Comparison of ENCODE assay signal across 7 cellular contexts in genomic region chr12:132222096-132222807, GRCh38.
A peak's percentile ranks its signal among the peaks of the same experiment; 100 is the strongest.
DNase-seq lines count a peak whose midpoint lies in the region; ATAC-seq and TF ChIP-seq lines count a peak whose summit lies in the region.

No MANE protein-coding gene starts in this region.

- POLR2A ChIA-PET in activated CD8-positive, alpha-beta T cell treated with anti-CD3 and anti-CD28 coated beads for 36 hours (lab: Charles Lee), result no interaction called here

- H2AFZ ChIP-seq in hepatocyte, result no peak overlapping the region

- H3K36me3 ChIP-seq in hepatocyte (replicated peaks; ENCODE audit: insufficient read depth, low read depth), result no peaks in the 10 kb centered on the region

- H3K27ac ChIP-seq in hepatocyte, result no peak overlapping the region

- H3K9me3 ChIP-seq in hepatocyte (ENCODE audit: low read depth), result no peaks in the 10 kb centered on the region

- no peak overlapping the region for H3K27ac Mint-ChIP-seq in activated CD8-positive, alpha-beta T cell treated with anti-CD3 and anti-CD28 coated beads for 36 hours

- H3K4me1 Mint-ChIP-seq in activated CD8-positive, alpha-beta T cell treated with anti-CD3 and anti-CD28 coated beads for 36 hours (ENCODE audit: low read depth), result peaks cover 4% of the 10 kb centered on the region

- H4K20me1 ChIP-seq in hepatocyte (ENCODE audit: insufficient read depth, poor library complexity, severe bottlenecking), result no peaks in the 10 kb centered on the region

- no peak overlapping the region for H3K4me3 ChIP-seq in hepatocyte

- WGBS in hepatocyte (ENCODE audit: low lambda C conversion rate, missing lambda C conversion rate), result 45% methylated on average over 24 of the region's 24 CpGs

- intact Hi-C loops in activated CD8-positive, alpha-beta T cell treated with anti-CD3 and anti-CD28 coated beads for 36 hours (cut with micrococcal nuclease), result loop anchor here (5.0 kb wide), 1 partner anchor 70 kb away; no protein-coding TSS in a partner anchor

- H3K27me3 ChIP-seq in hepatocyte, result no peaks in the 10 kb centered on the region

- TF ChIP-seq CTCF in activated CD8-positive, alpha-beta T cell treated with anti-CD3 and anti-CD28 coated beads for 36 hours (IDR thresholded peaks at IDR 0.05), result no peak
- TF ChIP-seq CTCF in hepatocyte (IDR thresholded peaks at IDR 0.05; ENCODE audit: poor library complexity), result no peak

- H3K9me2 ChIP-seq in hepatocyte (replicated peaks; ENCODE audit: insufficient read depth), result no peaks in the 10 kb centered on the region

- H3K9me3 Mint-ChIP-seq in activated CD8-positive, alpha-beta T cell treated with anti-CD3 and anti-CD28 coated beads for 36 hours, result no peaks in the 10 kb centered on the region

- no peaks in the 10 kb centered on the region for H3K79me2 ChIP-seq in hepatocyte

- H3K4me3 Mint-ChIP-seq in activated CD8-positive, alpha-beta T cell treated with anti-CD3 and anti-CD28 coated beads for 36 hours, result no peak overlapping the region

- H3K36me3 Mint-ChIP-seq in activated CD8-positive, alpha-beta T cell treated with anti-CD3 and anti-CD28 coated beads for 36 hours (ENCODE audit: low read depth), result no peaks in the 10 kb centered on the region

- DNase-seq in GF-D8 (lab: John Stamatoyannopoulos, UW) (peak; percentile 96), NCI-H2171 (lab: John Stamatoyannopoulos, UW) (peak; percentile 47), hepatocyte (ENCODE audit: low spot score) (peak; percentile 46)
- peak; percentile 45 for DNase-seq in activated CD8-positive, alpha-beta T cell treated with anti-CD3 and anti-CD28 coated beads for 36 hours

- H3K4me2 ChIP-seq in hepatocyte, result peak overlapping the region; percentile 19

- peak; percentile 50 for ATAC-seq in activated CD8-positive, alpha-beta T cell treated with anti-CD3 and anti-CD28 coated beads for 36 hours
- ATAC-seq in HG03520 (IDR thresholded peaks at IDR 0.05; ENCODE audit: unreplicated experiment) (no peak), HG03439 (IDR thresholded peaks at IDR 0.05; ENCODE audit: unreplicated experiment) (no peak), HG03565 (IDR thresholded peaks at IDR 0.05; ENCODE audit: unreplicated experiment) (no peak)

- H3K4me1 ChIP-seq in hepatocyte (ENCODE audit: insufficient read depth), result no peaks in the 10 kb centered on the region

- H3K27me3 Mint-ChIP-seq in activated CD8-positive, alpha-beta T cell treated with anti-CD3 and anti-CD28 coated beads for 36 hours, result peaks cover 13% of the 10 kb centered on the region

- CTCF ChIA-PET in activated CD8-positive, alpha-beta T cell treated with anti-CD3 and anti-CD28 coated beads for 36 hours (lab: Charles Lee), result no interaction called here

Comparison
In these comparisons a context has a peak if more than half of its experiments do, and no peak if none do; other contexts are left out.
1. DNase-seq: peak in every context shown above with its lines; median percentile 96 in GF-D8; 47 in NCI-H2171; 46 in hepatocyte; 45 in activated CD8-positive, alpha-beta T cell treated with anti-CD3 and anti-CD28 coated beads for 36 hours.